Comparison of ENCODE assay signal across 29 cellular contexts in the genomic region with DNA sequence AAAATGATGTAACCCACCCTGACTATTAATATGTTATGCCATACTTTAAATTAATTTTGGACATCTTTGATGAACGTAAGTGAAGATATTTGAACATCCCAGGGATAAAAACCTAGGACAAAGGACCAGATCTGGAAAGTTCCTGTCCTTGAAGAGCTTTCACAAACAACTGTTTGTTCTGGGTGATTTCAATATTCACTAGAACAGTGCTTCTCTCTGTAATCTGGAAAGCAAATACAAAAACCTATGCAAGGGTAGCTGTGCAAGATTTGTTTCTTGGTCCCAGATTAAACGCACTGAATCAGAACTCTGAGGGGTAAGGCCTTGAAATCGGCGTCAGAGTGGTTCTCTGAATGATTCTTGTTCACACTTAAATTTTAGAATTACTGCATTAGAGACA.
DNase-seq lines count a peak whose midpoint lies in the region; ATAC-seq and TF ChIP-seq lines count a peak whose summit lies in the region.
"Had no signal": no experiment of that assay in that cellular context is flagged by ENCODE, and none has a peak within 500 bp of the region (broad histone marks: within the 10 kb centered on the region; RNA-seq: fewer than 3 reads in every experiment).

No MANE protein-coding gene starts in this region.

- no peak for TF ChIP-seq CTCF in brain (conservative IDR thresholded peaks at IDR 0.05)
- no peak for TF ChIP-seq CTCF in left ventricle myocardium inferior (IDR thresholded peaks at IDR 0.05; ENCODE audit: borderline replicate concordance)

- intact Hi-C loops in left ventricle myocardium inferior (cut with micrococcal nuclease), result no loop called here

- peak overlapping the region in 4 of 5 experiments; percentile 1 to 90 (median 22) for H3K27ac Mint-ChIP-seq in brain
- H3K27ac Mint-ChIP-seq: CD4-positive, alpha-beta T cell; GM23338; HFFc6 had no signal

- H3K9me3 Mint-ChIP-seq in brain, result peaks cover 0 to 11% (median 4%) of the 10 kb centered on the region in 5 experiments

- H3K36me3 Mint-ChIP-seq in brain, result peaks cover 5% of the 10 kb centered on the region

- no peaks in the 10 kb centered on the region for H3K27me3 ChIP-seq in left ventricle myocardium inferior (ENCODE audit: low read depth)
- H3K27me3 ChIP-seq: BLaER1 treated with 17β-estradiol and CSF1 and Interleukin-3, amounts not matched to agents 10 nM and 100 nM had no signal

- no peaks in the 10 kb centered on the region for H3K9me3 ChIP-seq in left ventricle myocardium inferior (replicated peaks)

- H3K4me3 Mint-ChIP-seq in brain, result peak overlapping the region in 1 of 5 experiments; percentile 38
- H3K4me3 Mint-ChIP-seq: CD4-positive, alpha-beta T cell; GM23338; H9; HFFc6 had no signal

- H3K27me3 Mint-ChIP-seq in brain, result no peaks in the 10 kb centered on the region
- H3K27me3 Mint-ChIP-seq: CD4-positive, alpha-beta T cell had no signal

- no peaks in the 10 kb centered on the region for H3K4me1 ChIP-seq in left ventricle myocardium inferior
- H3K4me1 ChIP-seq: BLaER1 treated with 17β-estradiol and CSF1 and Interleukin-3, amounts not matched to agents 10 nM and 100 nM had no signal

- no peaks in the 10 kb centered on the region for H3K36me3 ChIP-seq in left ventricle myocardium inferior
- H3K36me3 ChIP-seq: BLaER1 treated with 17β-estradiol and CSF1 and Interleukin-3, amounts not matched to agents 10 nM and 100 nM had no signal

- DNase-seq in COLO829 (ENCODE audit: low spot score) (peak; percentile 27), inferior parietal cortex (ENCODE audit: extremely low spot score) (peak; percentile 40), substantia nigra (lab: John Stamatoyannopoulos, UW) (peak in 2 of 49 donors; percentile 4 to 40), left ventricle myocardium inferior (no peak)
- DNase-seq in stimulated activated CD4-positive, alpha-beta T cell treated with anti-CD3 and anti-CD28 coated beads, Interleukin-15, amount 100 ng/mL, for 24 hours, result no peak
- DNase-seq: CD4-positive, alpha-beta T cell; COR-L47; DMS79; EL; GF-D8; H9; HFFc6; Kasumi-1; MV-4-11; NCI-H1105; NCI-H1436 treated with DMSO at 0.1 percent for 48 hours; NCI-H187 treated with DMSO at 0.1 percent for 48 hours; NCI-H2171 treated with DMSO at 0.1 percent for 48 hours; NCI-H345; NCI-H510A treated with DMSO at 0.1 percent for 48 hours; NCI-H774; PC-3 had no signal

- H3K4me1 Mint-ChIP-seq in brain, result peaks cover 35% of the 10 kb centered on the region

- H3K27ac ChIP-seq in substantia nigra (ENCODE audit: low read depth, low read length, poor library complexity, severe bottlenecking), result peak overlapping the region; percentile 39
- no peak overlapping the region for H3K27ac ChIP-seq in left ventricle myocardium inferior (replicated peaks)
- H3K27ac ChIP-seq: BLaER1 treated with 17β-estradiol and CSF1 and Interleukin-3, amounts not matched to agents 10 nM and 100 nM had no signal

- ATAC-seq in HG03342 (IDR thresholded peaks at IDR 0.05; ENCODE audit: unreplicated experiment), result no peak
- ATAC-seq: GM23338, HepG2, K562, PC-3, SK-N-SH treated with all-trans-retinoic acid at 6 μM for 48 hours had no signal

- H3K4me3 ChIP-seq in left ventricle myocardium inferior, result no peak overlapping the region
- H3K4me3 ChIP-seq: BLaER1 treated with 17β-estradiol and CSF1 and Interleukin-3, amounts not matched to agents 10 nM and 100 nM; GM23338; K562 had no signal

Comparison
In these comparisons a context has a peak if more than half of its experiments do, and no peak if none do; other contexts are left out.
1. DNase-seq: peak in COLO829 (single experiment) and inferior parietal cortex (single experiment); none in left ventricle myocardium inferior (single experiment) and stimulated activated CD4-positive, alpha-beta T cell treated with anti-CD3 and anti-CD28 coated beads, Interleukin-15, amount 100 ng/mL, for 24 hours (single experiment).